Comparison of ENCODE assay signal across 17 cellular contexts in genomic region chr9:114401344-114401743, GRCh38.
"Had no signal": no experiment of that assay in that cellular context is flagged by ENCODE, and none has a peak within 500 bp of the region (broad histone marks: within the 10 kb centered on the region; RNA-seq: fewer than 3 reads in every experiment).

No MANE protein-coding gene starts in this region.

- H3K27ac ChIP-seq: neutrophil, parathyroid adenoma, thoracic aorta had no signal

- H3K27me3 Mint-ChIP-seq: activated naive CD8-positive, alpha-beta T cell treated with anti-CD3 and anti-CD28 coated beads, Interleukin-2, amount 50 U/mL, for 24 hours; naive thymus-derived CD4-positive, alpha-beta T cell had no signal

- H3K4me3 Mint-ChIP-seq: activated naive CD8-positive, alpha-beta T cell treated with anti-CD3 and anti-CD28 coated beads, Interleukin-2, amount 50 U/mL, for 24 hours; naive thymus-derived CD4-positive, alpha-beta T cell; stimulated activated effector memory CD8-positive, alpha-beta T cell treated with anti-CD3 and anti-CD28 coated beads, Interleukin-12 subunit alpha, Interleukin-12 subunit beta, amount 100 ng/mL, for 72 hours had no signal

- H3K9me3 ChIP-seq: neutrophil, thoracic aorta had no signal

- H3K79me2 ChIP-seq: parathyroid adenoma had no signal

- DNase-seq: activated CD4-positive, alpha-beta T cell treated with anti-CD3 and anti-CD28 coated beads for 1 hour; activated CD4-positive, alpha-beta T cell treated with anti-CD3 and anti-CD28 coated beads, Interleukin-2, amount 50 U/mL, for 4 hours; activated naive CD4-positive, alpha-beta T cell; activated naive CD8-positive, alpha-beta T cell treated with anti-CD3 and anti-CD28 coated beads, Interleukin-2, amount 50 U/mL, for 24 hours; activated T-cell treated with anti-CD3 and anti-CD28 coated beads for 4 hours; aorta; cerebellar nuclear complex; dermis blood vessel endothelial cell; head of caudate nucleus; naive thymus-derived CD4-positive, alpha-beta T cell; stimulated activated CD4-positive, alpha-beta T cell treated with anti-CD3 and anti-CD28 coated beads, Interleukin-12 subunit alpha, Interleukin-12 subunit beta, amount 100 ng/mL, for 4 hours; stimulated activated CD4-positive, alpha-beta T cell treated with anti-CD3 and anti-CD28 coated beads, Interleukin-2, amount 100 ng/mL, for 24 hours had no signal

- H3K27me3 ChIP-seq: neutrophil had no signal

- ATAC-seq: activated naive CD8-positive, alpha-beta T cell treated with anti-CD3 and anti-CD28 coated beads, Interleukin-2, amount 50 U/mL, for 24 hours; left lobe of liver; naive thymus-derived CD4-positive, alpha-beta T cell; stimulated activated effector memory CD8-positive, alpha-beta T cell treated with anti-CD3 and anti-CD28 coated beads, Interleukin-12 subunit alpha, Interleukin-12 subunit beta, amount 100 ng/mL, for 72 hours had no signal

- H3K9me3 Mint-ChIP-seq: activated naive CD8-positive, alpha-beta T cell treated with anti-CD3 and anti-CD28 coated beads, Interleukin-2, amount 50 U/mL, for 24 hours; naive thymus-derived CD4-positive, alpha-beta T cell; stimulated activated effector memory CD8-positive, alpha-beta T cell treated with anti-CD3 and anti-CD28 coated beads, Interleukin-12 subunit alpha, Interleukin-12 subunit beta, amount 100 ng/mL, for 72 hours had no signal

- H3K27ac Mint-ChIP-seq: activated naive CD8-positive, alpha-beta T cell treated with anti-CD3 and anti-CD28 coated beads, Interleukin-2, amount 50 U/mL, for 24 hours had no signal

- H3K4me3 ChIP-seq: thoracic aorta had no signal

- H3K36me3 ChIP-seq: thoracic aorta had no signal

- H2AFZ ChIP-seq: parathyroid adenoma had no signal

- H3K4me1 ChIP-seq: parathyroid adenoma had no signal

- H3K9ac ChIP-seq: parathyroid adenoma had no signal
